Comparison of ENCODE assay signal across 20 cellular contexts in genomic region chr4:174435981-174436776, GRCh38.
"Had no signal": no experiment of that assay in that cellular context is flagged by ENCODE, and none has a peak within 500 bp of the region (broad histone marks: within the 10 kb centered on the region; RNA-seq: fewer than 3 reads in every experiment).

No MANE protein-coding gene starts in this region.

- H3K27me3 ChIP-seq: gastroesophageal sphincter, ovary, tibial artery, upper lobe of left lung, uterus had no signal

- H3K9me3 ChIP-seq: gastroesophageal sphincter, left ventricle myocardium inferior, ovary, tibial artery, upper lobe of left lung, uterus had no signal

- H3K36me3 Mint-ChIP-seq: immature natural killer cell; stimulated activated memory B cell treated with anti-CD40 and anti-IgM and Interleukin-4, amounts not matched to agents 10 μg/mL and 1 μg/mL and 100 μg/mL, for 72 hours had no signal

- H3K4me3 ChIP-seq: gastroesophageal sphincter, left ventricle myocardium inferior, ovary, tibial artery, upper lobe of left lung, uterus had no signal

- H3K27ac ChIP-seq: gastroesophageal sphincter, left ventricle myocardium inferior, ovary, tibial artery, upper lobe of left lung, uterus had no signal

- H3K4me1 ChIP-seq: left ventricle myocardium inferior, uterus had no signal

- H3K27me3 Mint-ChIP-seq: stimulated activated memory B cell treated with anti-CD40 and anti-IgM and Interleukin-4, amounts not matched to agents 10 μg/mL and 1 μg/mL and 100 μg/mL, for 72 hours; stimulated activated naive CD8-positive, alpha-beta T cell treated with anti-CD3 and anti-CD28 coated beads, Interleukin-15, Interleukin-2, amounts not matched to agents 100 ng/mL and 50 ng/mL, for 24 hours had no signal

- H3K27ac Mint-ChIP-seq: immature natural killer cell; naive thymus-derived CD4-positive, alpha-beta T cell; stimulated activated memory B cell treated with anti-CD40 and anti-IgM and Interleukin-4, amounts not matched to agents 10 μg/mL and 1 μg/mL and 100 μg/mL, for 72 hours; stimulated activated naive CD8-positive, alpha-beta T cell treated with anti-CD3 and anti-CD28 coated beads, Interleukin-15, Interleukin-2, amounts not matched to agents 100 ng/mL and 50 ng/mL, for 24 hours had no signal

- DNase-seq: effector memory CD4-positive, alpha-beta T cell; glutamatergic neuron; immature natural killer cell; kidney; left cardiac atrium; left ventricle myocardium inferior; naive thymus-derived CD4-positive, alpha-beta T cell; nucleus accumbens; ovary; right cardiac atrium; small intestine; stimulated activated CD4-positive, alpha-beta T cell treated with anti-CD3 and anti-CD28 coated beads, Interleukin-4, amount 100 ng/mL, for 24 hours; tibial artery; upper lobe of left lung; uterus had no signal

- ATAC-seq: esophagus mucosa; gastroesophageal sphincter; left cardiac atrium; naive thymus-derived CD4-positive, alpha-beta T cell; right cardiac atrium; stimulated activated memory B cell treated with anti-CD40 and anti-IgM and Interleukin-4, amounts not matched to agents 10 μg/mL and 1 μg/mL and 100 μg/mL, for 72 hours had no signal

- H3K4me1 Mint-ChIP-seq: immature natural killer cell; neural crest cell; stimulated activated memory B cell treated with anti-CD40 and anti-IgM and Interleukin-4, amounts not matched to agents 10 μg/mL and 1 μg/mL and 100 μg/mL, for 72 hours had no signal

- H3K9me3 Mint-ChIP-seq: neural crest cell; stimulated activated memory B cell treated with anti-CD40 and anti-IgM and Interleukin-4, amounts not matched to agents 10 μg/mL and 1 μg/mL and 100 μg/mL, for 72 hours had no signal

- H3K36me3 ChIP-seq: gastroesophageal sphincter, left ventricle myocardium inferior, ovary, tibial artery, upper lobe of left lung, uterus had no signal

- H3K4me3 Mint-ChIP-seq: immature natural killer cell; naive thymus-derived CD4-positive, alpha-beta T cell; neural crest cell; stimulated activated memory B cell treated with anti-CD40 and anti-IgM and Interleukin-4, amounts not matched to agents 10 μg/mL and 1 μg/mL and 100 μg/mL, for 72 hours; stimulated activated naive CD8-positive, alpha-beta T cell treated with anti-CD3 and anti-CD28 coated beads, Interleukin-15, Interleukin-2, amounts not matched to agents 100 ng/mL and 50 ng/mL, for 24 hours had no signal
